In genomic region chr10:107689318-107689717, GRCh38 we compare ENCODE assay signal across 21 cellular contexts.
DNase-seq lines count a peak whose midpoint lies in the region; ATAC-seq and TF ChIP-seq lines count a peak whose summit lies in the region.
"Had no signal": no experiment of that assay in that cellular context is flagged by ENCODE, and none has a peak within 500 bp of the region (broad histone marks: within the 10 kb centered on the region; RNA-seq: fewer than 3 reads in every experiment).

No MANE protein-coding gene starts in this region.

- TF ChIP-seq POLR2A in body of pancreas (IDR thresholded peaks at IDR 0.05): no peak

- H3K4me1 Mint-ChIP-seq in CD14-positive monocyte: peaks cover 72% of the 10 kb centered on the region
- H3K4me1 Mint-ChIP-seq: activated CD4-positive, alpha-beta T cell treated with anti-CD3 and anti-CD28 coated beads, Interleukin-2, amount 10 ng/mL, durations not matched to agents 24 days and 14 days; immature natural killer cell had no signal

- peaks cover 0 to 3% (median 2%) of the 10 kb centered on the region in 3 donors for H3K27me3 Mint-ChIP-seq in CD14-positive monocyte (ENCODE audit: low read depth in 3 of 3)
- H3K27me3 Mint-ChIP-seq: activated CD4-positive, alpha-beta T cell treated with anti-CD3 and anti-CD28 coated beads, Interleukin-2, amount 10 ng/mL, durations not matched to agents 24 days and 14 days had no signal

- DNase-seq in CD14-positive monocyte (ENCODE audit: low spot score) (peak; percentile 47), NOMO-1 treated with dmso at 0.1 percent for 144 hours (lab: John Stamatoyannopoulos, UW; ENCODE audit: unreplicated experiment) (peak; percentile 86), lower lobe of right lung (no peak), AG20443 (ENCODE audit: low spot score) (no peak), body of pancreas (no peak)
- DNase-seq: activated CD4-positive, alpha-beta T cell treated with anti-CD3 and anti-CD28 coated beads, Interleukin-2, amount 10 ng/mL, durations not matched to agents 24 days and 14 days; activated naive CD4-positive, alpha-beta T cell treated with anti-CD3 and anti-CD28 coated beads, Interleukin-2, amount 50 U/mL, for 16 hours; colonic mucosa; immature natural killer cell; NCI-H1417 treated with DMSO at 0.1 percent for 48 hours; NK-92 treated with Interleukin-12 subunit alpha and Interleukin-12 subunit beta, amount 100 ng/mL, for 24 hours; SJCRH30; stimulated activated naive CD4-positive, alpha-beta T cell; T-helper 9 cell; upper lobe of left lung had no signal

- 42 to 61% methylated on average over 2 of the region's 2 CpGs for WGBS in body of pancreas, 2 donors

- H3K27me3 ChIP-seq in lower lobe of right lung (ENCODE audit: low read depth) (no peaks in the 10 kb centered on the region), body of pancreas (no peaks in the 10 kb centered on the region)
- H3K27me3 ChIP-seq: colonic mucosa, SJCRH30, upper lobe of left lung had no signal

- H3K36me3 ChIP-seq in lower lobe of right lung (no peaks in the 10 kb centered on the region), body of pancreas (replicated peaks in 1 of 2; ENCODE audit: insufficient read depth in 1 of 2, low read depth in 2 of 2) (no peaks in the 10 kb centered on the region)
- H3K36me3 ChIP-seq: colonic mucosa, SJCRH30, upper lobe of left lung had no signal

- no peaks in the 10 kb centered on the region for H3K9me3 ChIP-seq in lower lobe of right lung
- no peaks in the 10 kb centered on the region for H3K9me3 ChIP-seq in body of pancreas
- H3K9me3 ChIP-seq: A549, colonic mucosa, SJCRH30, upper lobe of left lung had no signal

- H3K27ac Mint-ChIP-seq in CD14-positive monocyte: peak overlapping the region; percentile 88 to 95 (median 92)
- H3K27ac Mint-ChIP-seq: activated CD4-positive, alpha-beta T cell treated with anti-CD3 and anti-CD28 coated beads, Interleukin-2, amount 10 ng/mL, durations not matched to agents 24 days and 14 days; immature natural killer cell had no signal

- H3K4me3 ChIP-seq in lower lobe of right lung: peak overlapping the region; percentile 25
- H3K4me3 ChIP-seq in body of pancreas: no peak overlapping the region
- H3K4me3 ChIP-seq: A549, colonic mucosa, K562, SJCRH30, upper lobe of left lung had no signal

- TF ChIP-seq CTCF in CD14-positive monocyte (IDR thresholded peaks at IDR 0.05): no peak
- no peak for TF ChIP-seq CTCF in lower lobe of right lung (IDR thresholded peaks at IDR 0.05)
- TF ChIP-seq CTCF in body of pancreas (IDR thresholded peaks at IDR 0.05): no peak

- peaks cover 7 to 8% of the 10 kb centered on the region in 2 donors for H3K36me3 Mint-ChIP-seq in CD14-positive monocyte
- H3K36me3 Mint-ChIP-seq: immature natural killer cell had no signal

- peaks cover 0 to 3% (median 0%) of the 10 kb centered on the region in 7 donors for H3K9me3 Mint-ChIP-seq in CD14-positive monocyte
- H3K9me3 Mint-ChIP-seq: neural crest cell had no signal

- H3K27ac ChIP-seq in lower lobe of right lung (no peak overlapping the region), body of pancreas (no peak overlapping the region)
- H3K27ac ChIP-seq: A549, colonic mucosa, SJCRH30, upper lobe of left lung had no signal

- peak; percentile 66 for ATAC-seq in HG02678 (IDR thresholded peaks at IDR 0.05; ENCODE audit: unreplicated experiment)
- peak; percentile 38 to 42 for ATAC-seq in lower lobe of right lung
- no peak for ATAC-seq in body of pancreas
- ATAC-seq in GM18502 (IDR thresholded peaks at IDR 0.05; ENCODE audit: poor library complexity, unreplicated experiment): no peak
- no peak for ATAC-seq in GM21529 (IDR thresholded peaks at IDR 0.05; ENCODE audit: unreplicated experiment)
- ATAC-seq: A549, K562 had no signal

- peak overlapping the region; percentile 66 to 89 for H3K4me3 Mint-ChIP-seq in CD14-positive monocyte
- H3K4me3 Mint-ChIP-seq: activated CD4-positive, alpha-beta T cell treated with anti-CD3 and anti-CD28 coated beads, Interleukin-2, amount 10 ng/mL, durations not matched to agents 24 days and 14 days; immature natural killer cell; neural crest cell had no signal

- H3K4me1 ChIP-seq in lower lobe of right lung (peaks cover 16% of the 10 kb centered on the region), body of pancreas (no peaks in the 10 kb centered on the region)
- H3K4me1 ChIP-seq: A549, colonic mucosa, SJCRH30 had no signal

- intact Hi-C loops in CD14-positive monocyte (cut with micrococcal nuclease) (no loop called here), lower lobe of right lung (cut with DNase I) (no loop called here), body of pancreas (cut with DNase I) (no loop called here)

Comparison
In these comparisons a context has a peak if more than half of its experiments do, and no peak if none do; other contexts are left out.
1. DNase-seq: peak in CD14-positive monocyte (single experiment) and NOMO-1 treated with dmso at 0.1 percent for 144 hours (single experiment); none in lower lobe of right lung (single experiment), AG20443 (single experiment) and body of pancreas (0 of 4).
2. ATAC-seq: peak in HG02678 (single experiment) and lower lobe of right lung (2 of 2); none in body of pancreas (single experiment), GM18502 (single experiment) and GM21529 (single experiment).